Comparison of ENCODE assay signal across 11 cellular contexts in the genomic region with DNA sequence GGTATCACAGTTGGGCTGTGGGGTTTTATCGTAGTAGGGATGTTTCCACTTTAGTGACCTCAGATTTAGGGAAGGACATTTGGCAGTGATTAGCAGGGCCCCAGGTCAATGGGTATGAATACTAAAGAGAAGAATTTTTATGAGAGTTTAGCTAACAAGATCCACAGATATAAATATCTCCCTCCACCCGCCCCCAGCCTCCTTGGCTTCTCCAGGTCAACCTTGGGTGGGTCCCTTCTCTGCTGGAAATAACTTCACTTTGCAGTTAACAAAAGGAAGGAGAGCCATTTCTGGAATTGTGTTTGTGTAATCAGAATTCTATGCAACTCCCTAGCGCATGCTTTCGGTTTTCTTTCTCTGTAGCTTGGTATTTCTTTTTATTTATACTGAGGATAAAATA. TPM values are rescaled to one million over a fixed set of nuclear protein-coding genes. Genes with fewer than 3 reads are reported as not detected.
DNase-seq lines count a peak whose midpoint lies in the region; ATAC-seq and TF ChIP-seq lines count a peak whose summit lies in the region.
"Had no signal": no experiment of that assay in that cellular context is flagged by ENCODE, and none has a peak within 500 bp of the region (broad histone marks: within the 10 kb centered on the region; RNA-seq: fewer than 3 reads in every experiment).

No MANE protein-coding gene starts in this region.

- H3K79me2 ChIP-seq in PC-3 (ENCODE audit: low read length), result no peaks in the 10 kb centered on the region

- H3K9me3 ChIP-seq in PC-3 (ENCODE audit: low read length), result no peaks in the 10 kb centered on the region

- no peak overlapping the region for H3K27ac ChIP-seq in PC-3 (ENCODE audit: low read length)

- H4K20me1 ChIP-seq in PC-3 (ENCODE audit: low read length), result no peaks in the 10 kb centered on the region

- peak overlapping the region; percentile 88 for H3K27ac Mint-ChIP-seq in activated CD4-positive, alpha-beta T cell treated with anti-CD3 and anti-CD28 coated beads, Interleukin-2, amount 10 ng/mL, durations not matched to agents 7 days and 5 days
- peak overlapping the region; percentile 95 for H3K27ac Mint-ChIP-seq in stimulated activated naive B cell treated with anti-CD40 and anti-IgM and Interleukin-4, amounts not matched to agents 10 μg/mL and 1 μg/mL and 100 μg/mL, for 72 hours
- H3K27ac Mint-ChIP-seq: GM23338 had no signal

- H3K4me3 ChIP-seq in PC-3 (ENCODE audit: low read length) (peak overlapping the region; percentile 33; the same call in 1 of the 2 replicates), foreskin fibroblast (ENCODE audit: low read depth in 1 of 2, low read length in 2 of 2) (peak overlapping the region; percentile 74 to 96)
- H3K4me3 ChIP-seq: GM23338 had no signal

- peak overlapping the region; percentile 97 for H3K4me2 ChIP-seq in PC-3 (ENCODE audit: low read length)
- H3K4me2 ChIP-seq: GM23338 had no signal

- H3K36me3 ChIP-seq in PC-3 (ENCODE audit: low read depth, low read length), result no peaks in the 10 kb centered on the region

- no TSS peak for BruUV-seq in PC-3 (replicated peaks; lab: Mats Ljungman, UMichigan)

- no peaks in the 10 kb centered on the region for H3F3A ChIP-seq in PC-3 (ENCODE audit: low read length, unreplicated experiment)

- peaks cover 94% of the 10 kb centered on the region for H3K36me3 Mint-ChIP-seq in activated CD4-positive, alpha-beta T cell treated with anti-CD3 and anti-CD28 coated beads, Interleukin-2, amount 10 ng/mL, durations not matched to agents 7 days and 5 days (ENCODE audit: low read depth)
- peaks cover 14 to 33% of the 10 kb centered on the region in 2 donors for H3K36me3 Mint-ChIP-seq in stimulated activated naive B cell treated with anti-CD40 and anti-IgM and Interleukin-4, amounts not matched to agents 10 μg/mL and 1 μg/mL and 100 μg/mL, for 72 hours

- no peak for TF ChIP-seq CTCF in PC-3 (conservative IDR thresholded peaks at IDR 0.05; ENCODE audit: low read depth, low read length)
- no peak for TF ChIP-seq CTCF in foreskin fibroblast (IDR thresholded peaks at IDR 0.05; ENCODE audit: low read depth, low read length)

- peaks cover 12% of the 10 kb centered on the region; the same call in 1 of the 2 replicates for H3K27me3 ChIP-seq in PC-3 (ENCODE audit: low read length)

- peaks cover 32% of the 10 kb centered on the region for H3K4me1 ChIP-seq in PC-3 (ENCODE audit: insufficient read depth, low read length)

- ATAC-seq in PC-3 (peak; percentile 62), GM19397 (IDR thresholded peaks at IDR 0.05; ENCODE audit: unreplicated experiment) (no peak), HG02981 (IDR thresholded peaks at IDR 0.05; ENCODE audit: unreplicated experiment) (no peak)
- no peak for ATAC-seq in stimulated activated naive B cell treated with anti-CD40 and anti-IgM and Interleukin-4, amounts not matched to agents 10 μg/mL and 1 μg/mL and 100 μg/mL, for 72 hours (replicated peaks)
- ATAC-seq: GM23338, sciatic nerve had no signal

- H2AFZ ChIP-seq in PC-3 (ENCODE audit: low read length), result no peak overlapping the region
- H2AFZ ChIP-seq: GM23338 had no signal

- H3K9me2 ChIP-seq in PC-3 (replicated peaks; ENCODE audit: low read length), result no peaks in the 10 kb centered on the region

- peaks cover 95% of the 10 kb centered on the region for H3K4me1 Mint-ChIP-seq in activated CD4-positive, alpha-beta T cell treated with anti-CD3 and anti-CD28 coated beads, Interleukin-2, amount 10 ng/mL, durations not matched to agents 7 days and 5 days
- H3K4me1 Mint-ChIP-seq in stimulated activated naive B cell treated with anti-CD40 and anti-IgM and Interleukin-4, amounts not matched to agents 10 μg/mL and 1 μg/mL and 100 μg/mL, for 72 hours, result peaks cover 77 to 95% of the 10 kb centered on the region in 2 donors

- intact Hi-C loops in PC-3 (cut with micrococcal nuclease), result no loop called here

- no peak for DNase-seq in activated CD4-positive, alpha-beta T cell treated with anti-CD3 and anti-CD28 coated beads, Interleukin-2, amount 10 ng/mL, durations not matched to agents 7 days and 5 days
- no peak for DNase-seq in activated CD4-positive, alpha-beta T cell treated with anti-CD3 and anti-CD28 coated beads for 4 hours
- DNase-seq in PC-3 (peak; percentile 66), foreskin fibroblast (peak; percentile 75 to 90), SW480 (ENCODE audit: low spot score) (no peak)
- DNase-seq in stimulated activated naive B cell treated with anti-CD40 and anti-IgM and Interleukin-4, amounts not matched to agents 10 μg/mL and 1 μg/mL and 100 μg/mL, for 72 hours, result no peak
- DNase-seq: activated CD4-positive, CD25-positive, alpha-beta regulatory T cell had no signal

- peaks cover 2% of the 10 kb centered on the region for H3K9me3 Mint-ChIP-seq in activated CD4-positive, alpha-beta T cell treated with anti-CD3 and anti-CD28 coated beads, Interleukin-2, amount 10 ng/mL, durations not matched to agents 7 days and 5 days
- no peaks in the 10 kb centered on the region for H3K9me3 Mint-ChIP-seq in stimulated activated naive B cell treated with anti-CD40 and anti-IgM and Interleukin-4, amounts not matched to agents 10 μg/mL and 1 μg/mL and 100 μg/mL, for 72 hours
- H3K9me3 Mint-ChIP-seq: GM23338 had no signal

- CTCF ChIA-PET in activated CD4-positive, alpha-beta T cell treated with anti-CD3 and anti-CD28 coated beads, Interleukin-2, amount 10 ng/mL, durations not matched to agents 7 days and 5 days (lab: Charles Lee), result interaction anchor here (1.2 to 4.7 kb wide), 5 partner anchors 9 to 83 kb away, joined by 4 to 35 read pairs (median 11); no protein-coding TSS in a partner anchor
- CTCF ChIA-PET in PC-3 (lab: Charles Lee), result no interaction called here

- POLR2A ChIA-PET in activated CD4-positive, alpha-beta T cell treated with anti-CD3 and anti-CD28 coated beads, Interleukin-2, amount 10 ng/mL, durations not matched to agents 7 days and 5 days (lab: Charles Lee), result no interaction called here
- POLR2A ChIA-PET in PC-3 (lab: Charles Lee; ENCODE audit: unreplicated experiment), result no interaction called here

- H3K27me3 Mint-ChIP-seq in activated CD4-positive, alpha-beta T cell treated with anti-CD3 and anti-CD28 coated beads, Interleukin-2, amount 10 ng/mL, durations not matched to agents 7 days and 5 days, result no peaks in the 10 kb centered on the region
- H3K27me3 Mint-ChIP-seq in stimulated activated naive B cell treated with anti-CD40 and anti-IgM and Interleukin-4, amounts not matched to agents 10 μg/mL and 1 μg/mL and 100 μg/mL, for 72 hours, result no peaks in the 10 kb centered on the region

- peak overlapping the region; percentile 85 for H3K4me3 Mint-ChIP-seq in activated CD4-positive, alpha-beta T cell treated with anti-CD3 and anti-CD28 coated beads, Interleukin-2, amount 10 ng/mL, durations not matched to agents 7 days and 5 days
- H3K4me3 Mint-ChIP-seq in stimulated activated naive B cell treated with anti-CD40 and anti-IgM and Interleukin-4, amounts not matched to agents 10 μg/mL and 1 μg/mL and 100 μg/mL, for 72 hours, result peak overlapping the region; percentile 87 to 93

- H3K9ac ChIP-seq in PC-3 (ENCODE audit: low read length), result no peak overlapping the region

RNA-seq across cellular contexts. Expression of gene RIPOR2, which starts 27.2 kb away (rescaled TPM):
- total RNA-seq in activated CD4-positive, alpha-beta T cell treated with anti-CD3 and anti-CD28 coated beads, Interleukin-2, amount 10 ng/mL, durations not matched to agents 7 days and 5 days, result 100 to 1,000 TPM; 287 to 303 TPM
- 0.44 and 0.52 TPM in 2 replicates for total RNA-seq in PC-3 (2014; rRNA removed)

Comparison
In these comparisons a context has a peak if more than half of its experiments do, and no peak if none do; other contexts are left out.
1. DNase-seq: peak in PC-3 (single experiment) and foreskin fibroblast (2 of 2); none in activated CD4-positive, alpha-beta T cell treated with anti-CD3 and anti-CD28 coated beads, Interleukin-2, amount 10 ng/mL, durations not matched to agents 7 days and 5 days (single experiment), activated CD4-positive, alpha-beta T cell treated with anti-CD3 and anti-CD28 coated beads for 4 hours (0 of 2), stimulated activated naive B cell treated with anti-CD40 and anti-IgM and Interleukin-4, amounts not matched to agents 10 μg/mL and 1 μg/mL and 100 μg/mL, for 72 hours (single experiment) and SW480 (single experiment).
2. RNA of gene RIPOR2, which starts 27.2 kb away (total RNA-seq): 287 to 303 TPM in activated CD4-positive, alpha-beta T cell treated with anti-CD3 and anti-CD28 coated beads, Interleukin-2, amount 10 ng/mL, durations not matched to agents 7 days and 5 days; 0.44 to 0.52 TPM in PC-3; every median in the first group is over 100 times any median in the second.